9 cellular contexts compared by ENCODE assay signal in the genomic region with DNA sequence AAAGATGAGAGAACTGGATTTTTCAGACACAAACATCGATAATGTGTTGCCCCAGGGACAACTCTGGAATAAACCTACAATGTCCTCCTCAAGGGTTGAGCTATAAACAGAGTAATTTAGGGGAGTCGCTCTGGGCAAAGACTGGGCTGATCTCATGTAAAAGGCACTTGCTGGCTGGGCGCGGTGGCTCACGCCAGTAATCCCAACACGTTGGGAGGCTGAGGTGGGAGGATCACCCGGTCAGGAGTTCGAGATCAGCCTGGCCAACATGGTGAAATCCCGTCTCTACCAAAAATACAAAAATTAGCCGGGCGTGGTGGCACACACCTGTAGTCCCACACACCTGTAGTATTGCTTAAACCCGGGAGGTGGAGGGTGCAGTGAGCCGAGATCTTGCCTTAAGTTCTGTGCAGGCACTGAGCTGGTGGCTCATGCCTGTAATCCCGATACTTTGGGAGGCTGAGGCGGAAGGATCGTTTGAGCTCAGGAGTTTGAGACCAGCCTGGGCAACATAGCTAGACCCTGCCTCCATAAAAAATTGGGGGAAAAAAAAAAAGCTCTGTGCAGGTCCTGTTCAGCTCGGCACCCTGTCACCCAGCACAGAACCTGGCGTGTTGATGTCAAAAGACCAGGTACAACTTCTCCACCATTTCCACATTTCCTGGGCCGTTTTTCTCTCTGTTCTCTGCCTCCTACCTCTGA. TPM values are rescaled to one million over a fixed set of nuclear protein-coding genes. Genes with fewer than 3 reads are reported as not detected.
A peak's percentile ranks its signal among the peaks of the same experiment; 100 is the strongest.
DNase-seq lines count a peak whose midpoint lies in the region; ATAC-seq and TF ChIP-seq lines count a peak whose summit lies in the region.
"Had no signal": no experiment of that assay in that cellular context is flagged by ENCODE, and none has a peak within 500 bp of the region (broad histone marks: within the 10 kb centered on the region; RNA-seq: fewer than 3 reads in every experiment).

No MANE protein-coding gene starts in this region.

- no peaks in the 10 kb centered on the region for H4K20me1 ChIP-seq in Loucy (ENCODE audit: insufficient read depth, low read length, poor library complexity, severe bottlenecking)

- H3K27ac ChIP-seq in dorsolateral prefrontal cortex: no peak overlapping the region

- H3K4me2 ChIP-seq in Loucy (ENCODE audit: low read depth, low read length, poor library complexity, severe bottlenecking): peak overlapping the region; percentile 65

- H3F3A ChIP-seq in Loucy (ENCODE audit: low read depth): no peaks in the 10 kb centered on the region

- H3K9me2 ChIP-seq in Loucy (replicated peaks; ENCODE audit: low read depth, low read length): no peaks in the 10 kb centered on the region

- H3K4me1 ChIP-seq in Loucy (ENCODE audit: insufficient read depth, low read length, poor library complexity, severe bottlenecking): peaks cover 6% of the 10 kb centered on the region
- H3K4me1 ChIP-seq in neuron (ENCODE audit: insufficient read depth, low read length): peaks cover 6% of the 10 kb centered on the region

- no TSS peak for BruUV-seq in Calu3 (replicated peaks; lab: Mats Ljungman, UMichigan)

- H3K9me3 ChIP-seq in Loucy (ENCODE audit: insufficient read depth, low read depth, low read length) (no peaks in the 10 kb centered on the region), neuron (ENCODE audit: low read length) (no peaks in the 10 kb centered on the region)
- H3K9me3 ChIP-seq: mucosa of descending colon had no signal

- peak overlapping the region; percentile 91 for H3K4me3 Mint-ChIP-seq in Calu3 (ENCODE audit: low read depth, unreplicated experiment)

- no peaks in the 10 kb centered on the region for H3K9me3 Mint-ChIP-seq in Calu3 (ENCODE audit: low read depth, unreplicated experiment)

- TF ChIP-seq CTCF in Calu3 (IDR thresholded peaks at IDR 0.05; ENCODE audit: unreplicated experiment) (no peak), Loucy (conservative IDR thresholded peaks at IDR 0.05; ENCODE audit: low read length) (no peak), dorsolateral prefrontal cortex (IDR thresholded peaks at IDR 0.05 in 54 of 56, conservative IDR thresholded peaks at IDR 0.05 in 2 of 56; ENCODE audit: low read depth in 1 of 56, partially characterized antibody in 56 of 56) (no peak)

- CTCF ChIA-PET in Calu3 (lab: Charles Lee): interaction anchor here (0.6 kb wide), 1 partner anchor 227 kb away, joined by 3 read pairs; no protein-coding TSS in a partner anchor

- H3K27me3 Mint-ChIP-seq in Calu3 (ENCODE audit: unreplicated experiment): no peaks in the 10 kb centered on the region

- H2AFZ ChIP-seq in Loucy (ENCODE audit: low read length) (no peak overlapping the region), neuron (ENCODE audit: low read depth, low read length) (no peak overlapping the region)

- H3K9ac ChIP-seq in Loucy (ENCODE audit: low read depth, low read length, poor library complexity, severe bottlenecking): peak overlapping the region; percentile 90

- H3K4me1 Mint-ChIP-seq in Calu3 (ENCODE audit: low read depth, unreplicated experiment): peaks cover 20% of the 10 kb centered on the region

- peaks cover 38% of the 10 kb centered on the region for H3K36me3 Mint-ChIP-seq in Calu3 (ENCODE audit: insufficient read depth, unreplicated experiment)

- H3K36me3 ChIP-seq in Loucy (ENCODE audit: insufficient read depth, low read length) (peaks cover 12% of the 10 kb centered on the region; the same call in 1 of the 2 replicates), neuron (ENCODE audit: insufficient read depth, low read length) (peaks cover 30% of the 10 kb centered on the region)

- H3K27me3 ChIP-seq in Loucy (ENCODE audit: insufficient read depth, low read length, poor library complexity, severe bottlenecking) (no peaks in the 10 kb centered on the region), dorsolateral prefrontal cortex (no peaks in the 10 kb centered on the region), neuron (ENCODE audit: insufficient read depth, low read length) (no peaks in the 10 kb centered on the region)

- H3K4me3 ChIP-seq in Loucy (ENCODE audit: low read length, poor library complexity, severe bottlenecking) (peak overlapping the region; percentile 80), dorsolateral prefrontal cortex (peak overlapping the region in 32 of 59 donors; percentile 79 to 100 (median 96)), neuron (ENCODE audit: low read length) (peak overlapping the region; percentile 91)

- H3K27ac Mint-ChIP-seq in Calu3 (ENCODE audit: unreplicated experiment): peak overlapping the region; percentile 93

- peaks cover 31% of the 10 kb centered on the region for H3K79me2 ChIP-seq in Loucy (ENCODE audit: insufficient read depth, low read length)

- ATAC-seq in HG03175 (IDR thresholded peaks at IDR 0.05; ENCODE audit: unreplicated experiment) (no peak), HG02798 (IDR thresholded peaks at IDR 0.05; ENCODE audit: poor library complexity, unreplicated experiment) (no peak)
- ATAC-seq: mucosa of descending colon had no signal

- DNase-seq in Calu3: no peak
- no peak for DNase-seq in dorsolateral prefrontal cortex
- DNase-seq in NAMALWA (ENCODE audit: low spot score): no peak
- no peak for DNase-seq in dermis blood vessel endothelial cell

- intact Hi-C loops in Calu3 (cut with micrococcal nuclease; ENCODE audit: unreplicated experiment): no loop called here
- intact Hi-C loops in dorsolateral prefrontal cortex (cut with DNase I): loop anchor here (5.0 to 10.0 kb wide), 5 partner anchors 60 to 570 kb away; a partner anchor contains a TSS

RNA-seq across cellular contexts. Expression of a gene that starts 1.4 kb away (rescaled TPM):
- 55.0 and 57.8 TPM in 2 replicates for total RNA-seq in Calu3 (2022)
- 100 to 1,000 TPM in 1 of 120 experiments, 10 to 100 TPM in 119; 34.5 to 109 (median 53.7) TPM for total RNA-seq in dorsolateral prefrontal cortex
- total RNA-seq in dermis blood vessel endothelial cell: 44.0 and 53.4 TPM in 2 replicates

RNA-seq across cellular contexts. Expression of a gene that starts 16.1 kb away (rescaled TPM):
- total RNA-seq in Calu3 (2022): 12.0 and 12.2 TPM in 2 replicates
- total RNA-seq in dorsolateral prefrontal cortex: 100 to 1,000 TPM in 78 of 120 experiments, 10 to 100 TPM in 42; 38.0 to 212 (median 112) TPM
- 4.6 and 4.9 TPM in 2 replicates for total RNA-seq in dermis blood vessel endothelial cell

RNA-seq across cellular contexts. Expression of a gene that starts 21.9 kb away (rescaled TPM):
- total RNA-seq in Calu3 (2022) (12.1 and 16.4 TPM in 2 replicates), dorsolateral prefrontal cortex (10 to 100 TPM; 11.3 to 27.9 (median 16.9) TPM), dermis blood vessel endothelial cell (14.1 and 14.3 TPM in 2 replicates)

RNA-seq across cellular contexts. Expression of a gene that starts 27.4 kb away (rescaled TPM):
- total RNA-seq in Calu3 (2022): 0.94 and 1.6 TPM in 2 replicates
- 10 to 100 TPM in 119 of 120 experiments, 1 to 10 TPM in 1; 9.8 to 66.3 (median 34.6) TPM for total RNA-seq in dorsolateral prefrontal cortex
- 0.19 TPM in 1 of 2 replicates, not detected in the other for total RNA-seq in dermis blood vessel endothelial cell

RNA-seq across cellular contexts. Expression of a gene that starts 38.4 kb away (rescaled TPM):
- total RNA-seq in Calu3 (2022) (27.0 and 28.0 TPM in 2 replicates), dorsolateral prefrontal cortex (10 to 100 TPM; 28.0 to 51.9 (median 39.4) TPM), dermis blood vessel endothelial cell (10.4 and 18.8 TPM in 2 replicates)
